16 cellular contexts compared by ENCODE assay signal in the genomic region with DNA sequence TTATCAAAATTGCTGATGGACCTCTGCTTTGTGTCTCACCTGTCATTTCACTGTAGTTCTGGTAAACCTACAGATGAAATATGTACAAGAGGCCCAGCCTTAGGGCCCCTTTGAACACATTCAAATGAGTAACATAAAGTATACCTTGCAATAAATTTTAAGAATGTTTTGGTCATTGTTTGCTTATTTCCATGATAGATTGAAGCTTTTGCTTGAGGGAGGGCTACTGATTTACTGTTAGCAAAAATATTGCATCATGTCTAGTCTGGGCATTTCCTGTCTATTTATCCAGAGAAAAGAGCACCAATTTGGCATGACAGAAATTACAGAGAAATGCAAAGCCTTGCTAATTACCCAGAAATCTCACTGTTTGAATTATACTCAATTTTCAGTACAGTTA.
DNase-seq lines count a peak whose midpoint lies in the region; ATAC-seq and TF ChIP-seq lines count a peak whose summit lies in the region.
"Had no signal": no experiment of that assay in that cellular context is flagged by ENCODE, and none has a peak within 500 bp of the region (broad histone marks: within the 10 kb centered on the region; RNA-seq: fewer than 3 reads in every experiment).

No MANE protein-coding gene starts in this region.

- no peak for ATAC-seq in esophagus mucosa
- ATAC-seq: HepG2 had no signal

- DNase-seq in HEK293T (ENCODE audit: extremely low spot score) (no peak), NCI-H69 (lab: John Stamatoyannopoulos, UW) (peak; percentile 93), foreskin melanocyte (peak; percentile 1), iPS-NIHi11 (ENCODE audit: low spot score) (no peak)
- no peak for DNase-seq in stimulated activated CD4-positive, alpha-beta T cell treated with anti-CD3 and anti-CD28 coated beads, Interleukin-4, amount 100 ng/mL, for 4 hours
- DNase-seq: ACHN; BE2C; C1 segment of cervical spinal cord; CD4-positive, CD25-positive, alpha-beta regulatory T cell; CD8-positive, alpha-beta memory T cell; COR-L47; DMS 273 treated with DMSO at 0.1 percent for 48 hours; DMS53; H9 had no signal

- CTCF ChIA-PET in HEK293T (lab: Yijun Ruan, JAX): no interaction called here

- POLR2A ChIA-PET in HEK293T (lab: Yijun Ruan, JAX): no interaction called here

TF ChIP-seq in HEK293T, 16 proteins besides CTCF, POLR2A, EP300 and RAD21:
- no peak for TF ChIP-seq BHLHE40 (IDR thresholded peaks at IDR 0.05; ENCODE audit: borderline replicate concordance)
- TF ChIP-seq SUZ12 (IDR thresholded peaks at IDR 0.05): no peak
- no peak for TF ChIP-seq SP1 (IDR thresholded peaks at IDR 0.05)
- TF ChIP-seq, protein P1, sequence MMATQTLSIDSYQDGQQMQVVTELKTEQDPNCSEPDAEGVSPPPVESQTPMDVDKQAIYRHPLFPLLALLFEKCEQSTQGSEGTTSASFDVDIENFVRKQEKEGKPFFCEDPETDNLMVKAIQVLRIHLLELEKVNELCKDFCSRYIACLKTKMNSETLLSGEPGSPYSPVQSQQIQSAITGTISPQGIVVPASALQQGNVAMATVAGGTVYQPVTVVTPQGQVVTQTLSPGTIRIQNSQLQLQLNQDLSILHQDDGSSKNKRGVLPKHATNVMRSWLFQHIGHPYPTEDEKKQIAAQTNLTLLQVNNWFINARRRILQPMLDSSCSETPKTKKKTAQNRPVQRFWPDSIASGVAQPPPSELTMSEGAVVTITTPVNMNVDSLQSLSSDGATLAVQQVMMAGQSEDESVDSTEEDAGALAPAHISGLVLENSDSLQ (IDR thresholded peaks at IDR 0.05): peak; percentile 88
- no peak for TF ChIP-seq HDGF (IDR thresholded peaks at IDR 0.05; ENCODE audit: borderline replicate concordance)

Comparison
In these comparisons a context has a peak if more than half of its experiments do, and no peak if none do; other contexts are left out.
1. DNase-seq: peak in NCI-H69 (single experiment) and foreskin melanocyte (single experiment); none in HEK293T (single experiment), stimulated activated CD4-positive, alpha-beta T cell treated with anti-CD3 and anti-CD28 coated beads, Interleukin-4, amount 100 ng/mL, for 4 hours (0 of 2) and iPS-NIHi11 (single experiment).